9 cellular contexts compared by ENCODE assay signal in the genomic region with DNA sequence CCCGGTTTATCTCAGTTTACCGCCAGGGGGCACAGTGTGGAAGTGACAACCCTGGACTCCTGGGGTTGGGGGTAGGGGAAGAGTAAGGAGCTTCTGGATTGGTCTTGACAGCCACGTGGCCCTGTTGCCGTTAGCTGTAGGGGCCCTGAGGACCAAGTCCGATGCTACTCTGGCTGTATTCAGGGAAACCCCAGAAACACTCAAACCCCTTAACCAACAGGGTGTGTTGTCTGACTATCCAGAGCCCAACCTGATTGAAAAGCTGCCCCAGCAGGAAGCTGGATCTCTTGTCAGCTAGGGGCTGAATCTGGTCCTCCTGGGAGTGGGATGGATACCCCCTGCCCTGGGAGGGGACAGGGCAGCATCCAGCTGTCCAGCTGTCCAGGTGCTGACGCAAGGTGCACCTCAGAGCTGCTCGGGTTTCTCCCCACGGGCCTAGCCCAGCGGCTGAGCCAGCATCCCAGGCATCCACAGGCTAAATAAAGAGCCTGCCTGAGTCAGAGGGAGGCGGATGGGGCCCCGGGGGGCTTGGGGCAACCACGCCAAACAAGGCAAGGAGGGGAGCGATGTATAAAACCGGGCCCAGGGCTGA. TPM values are rescaled to one million over a fixed set of nuclear protein-coding genes. Genes with fewer than 3 reads are reported as not detected.
DNase-seq lines count a peak whose midpoint lies in the region; ATAC-seq and TF ChIP-seq lines count a peak whose summit lies in the region.
"Had no signal": no experiment of that assay in that cellular context is flagged by ENCODE, and none has a peak within 500 bp of the region (broad histone marks: within the 10 kb centered on the region; RNA-seq: fewer than 3 reads in every experiment).

No MANE protein-coding gene starts in this region.

- H3K4me1 Mint-ChIP-seq in CD4-positive, alpha-beta memory T cell: peaks cover 21 to 39% (median 31%) of the 10 kb centered on the region in 4 donors
- peaks cover 26% of the 10 kb centered on the region for H3K4me1 Mint-ChIP-seq in activated CD4-positive, alpha-beta T cell treated with anti-CD3 and anti-CD28 coated beads, Interleukin-2, amount 10 ng/mL, durations not matched to agents 24 days and 14 days
- H3K4me1 Mint-ChIP-seq in endodermal cell (peaks cover 23% of the 10 kb centered on the region), naive B cell (peaks cover 35 to 41% (median 40%) of the 10 kb centered on the region in 3 donors)

- 37 to 49% methylated on average over 7 to 14 of the region's 14 CpGs for WGBS in endodermal cell (ENCODE audit: insufficient coverage in 1 of 2, insufficient read length in 1 of 2), 2 experiments

- no peak overlapping the region for H3K4me3 ChIP-seq in CD4-positive, alpha-beta memory T cell (ENCODE audit: low read length in 2 of 2)
- H3K4me3 ChIP-seq in endodermal cell (ENCODE audit: low read length) (no peak overlapping the region), thoracic aorta (no peak overlapping the region)

- peaks cover 33% of the 10 kb centered on the region for H3K27me3 ChIP-seq in CD4-positive, alpha-beta memory T cell (ENCODE audit: insufficient read depth, low read length)
- H3K27me3 ChIP-seq in endodermal cell (ENCODE audit: control insufficient read depth, insufficient read depth, low read length, poor library complexity, severe bottlenecking) (peaks cover 56% of the 10 kb centered on the region), thoracic aorta (replicated peaks; ENCODE audit: insufficient read depth) (no peaks in the 10 kb centered on the region)

- no peak overlapping the region for H3K27ac ChIP-seq in CD4-positive, alpha-beta memory T cell (ENCODE audit: low read depth, low read length)
- H3K27ac ChIP-seq in endodermal cell (ENCODE audit: low read depth, low read length): no peak overlapping the region
- H3K27ac ChIP-seq in thoracic aorta: peak overlapping the region; percentile 93 to 95

- peaks cover 0 to 7% of the 10 kb centered on the region in 2 donors for H3K36me3 Mint-ChIP-seq in CD4-positive, alpha-beta memory T cell
- H3K36me3 Mint-ChIP-seq in activated CD4-positive, alpha-beta T cell treated with anti-CD3 and anti-CD28 coated beads, Interleukin-2, amount 10 ng/mL, durations not matched to agents 24 days and 14 days (ENCODE audit: low read depth): peaks cover 3% of the 10 kb centered on the region
- H3K36me3 Mint-ChIP-seq in endodermal cell (ENCODE audit: low read depth): no peaks in the 10 kb centered on the region
- peaks cover 0 to 9% of the 10 kb centered on the region in 2 donors for H3K36me3 Mint-ChIP-seq in naive B cell

- no peaks in the 10 kb centered on the region for H3K9me3 ChIP-seq in CD4-positive, alpha-beta memory T cell (ENCODE audit: control insufficient read depth in 1 of 2, low read length in 2 of 2)
- H3K9me3 ChIP-seq in endodermal cell (ENCODE audit: control insufficient read depth, low read length): no peaks in the 10 kb centered on the region
- no peaks in the 10 kb centered on the region for H3K9me3 ChIP-seq in thoracic aorta

- H3K9ac ChIP-seq in endodermal cell (ENCODE audit: extremely low read depth, low read length, poor library complexity, severe bottlenecking): no peak overlapping the region

- peaks cover 39 to 53% of the 10 kb centered on the region in 2 donors for H3K27me3 Mint-ChIP-seq in CD4-positive, alpha-beta memory T cell
- H3K27me3 Mint-ChIP-seq in activated CD4-positive, alpha-beta T cell treated with anti-CD3 and anti-CD28 coated beads, Interleukin-2, amount 10 ng/mL, durations not matched to agents 24 days and 14 days: peaks cover 43% of the 10 kb centered on the region
- H3K27me3 Mint-ChIP-seq in endodermal cell (ENCODE audit: insufficient read depth) (peaks cover 70% of the 10 kb centered on the region), naive B cell (peaks cover 23 to 66% (median 61%) of the 10 kb centered on the region in 3 donors)

- H3K4me1 ChIP-seq in CD4-positive, alpha-beta memory T cell (ENCODE audit: insufficient read depth, low read length): peaks cover 37% of the 10 kb centered on the region
- H3K4me1 ChIP-seq in endodermal cell (ENCODE audit: control insufficient read depth, insufficient read depth, low read length) (peaks cover 9% of the 10 kb centered on the region), thoracic aorta (ENCODE audit: control insufficient read depth in 1 of 2, low read depth in 2 of 2) (peaks cover 21 to 50% of the 10 kb centered on the region in 2 donors)

- ATAC-seq in GM21825 (IDR thresholded peaks at IDR 0.05; ENCODE audit: unreplicated experiment) (peak; percentile 20), naive B cell (ENCODE audit: low read depth in 2 of 2) (no peak), thoracic aorta (ENCODE audit: insufficient number of reproducible peaks, low FRiP score, low read depth) (no peak), GM19455 (IDR thresholded peaks at IDR 0.05; ENCODE audit: unreplicated experiment) (no peak)

- peak; percentile 8 to 48 (median 41) for DNase-seq in CD4-positive, alpha-beta memory T cell
- DNase-seq in NCI-H510A treated with DMSO at 0.1 percent for 48 hours (lab: John Stamatoyannopoulos, UW) (peak; percentile 38), endodermal cell (peak; percentile 93), naive B cell (peak; percentile 39), thoracic aorta (ENCODE audit: low spot score) (no peak)
- DNase-seq in activated CD4-positive, alpha-beta T cell treated with anti-CD3 and anti-CD28 coated beads, Interleukin-2, amount 10 ng/mL, durations not matched to agents 24 days and 14 days: peak; percentile 88

- H3K27ac Mint-ChIP-seq in CD4-positive, alpha-beta memory T cell: no peak overlapping the region
- no peak overlapping the region for H3K27ac Mint-ChIP-seq in activated CD4-positive, alpha-beta T cell treated with anti-CD3 and anti-CD28 coated beads, Interleukin-2, amount 10 ng/mL, durations not matched to agents 24 days and 14 days
- H3K27ac Mint-ChIP-seq in endodermal cell (no peak overlapping the region), naive B cell (no peak overlapping the region)

- H3K36me3 ChIP-seq in CD4-positive, alpha-beta memory T cell (ENCODE audit: insufficient read depth, low read length): no peaks in the 10 kb centered on the region
- no peaks in the 10 kb centered on the region for H3K36me3 ChIP-seq in endodermal cell (ENCODE audit: control insufficient read depth, insufficient read depth, low read length)
- peaks cover 17% of the 10 kb centered on the region for H3K36me3 ChIP-seq in thoracic aorta

- POLR2A ChIA-PET in CD4-positive, alpha-beta memory T cell (lab: Charles Lee; ENCODE audit: partially characterized antibody): interaction anchor here (1.1 to 1.4 kb wide), 2 partner anchors 32 to 34 kb away, joined by 3 read pairs; no protein-coding TSS in a partner anchor

- no peak overlapping the region for H3K4me3 Mint-ChIP-seq in CD4-positive, alpha-beta memory T cell
- no peak overlapping the region for H3K4me3 Mint-ChIP-seq in activated CD4-positive, alpha-beta T cell treated with anti-CD3 and anti-CD28 coated beads, Interleukin-2, amount 10 ng/mL, durations not matched to agents 24 days and 14 days
- H3K4me3 Mint-ChIP-seq in endodermal cell (no peak overlapping the region), naive B cell (peak overlapping the region in 1 of 8 donors; percentile 92)

- CTCF ChIA-PET in CD4-positive, alpha-beta memory T cell (lab: Charles Lee; ENCODE audit: partially characterized antibody): interaction anchor here (0.7 to 8.2 kb wide), 21 partner anchors 9 to 1287 kb away, joined by 3 to 160 read pairs (median 4); a partner anchor contains a TSS

- H3K9me3 Mint-ChIP-seq in CD4-positive, alpha-beta memory T cell: no peaks in the 10 kb centered on the region
- H3K9me3 Mint-ChIP-seq in activated CD4-positive, alpha-beta T cell treated with anti-CD3 and anti-CD28 coated beads, Interleukin-2, amount 10 ng/mL, durations not matched to agents 24 days and 14 days: no peaks in the 10 kb centered on the region
- H3K9me3 Mint-ChIP-seq in endodermal cell: no peaks in the 10 kb centered on the region
- peaks cover 0 to 2% (median 0%) of the 10 kb centered on the region in 7 donors for H3K9me3 Mint-ChIP-seq in naive B cell

- TF ChIP-seq CTCF in endodermal cell (conservative IDR thresholded peaks at IDR 0.05) (peak; percentile 85), thoracic aorta (IDR thresholded peaks at IDR 0.05) (peak; percentile 69)

- intact Hi-C loops in CD4-positive, alpha-beta memory T cell (cut with micrococcal nuclease): loop anchor here (1.0 to 5.0 kb wide), 2 partner anchors 35 to 147 kb away; no protein-coding TSS in a partner anchor
- intact Hi-C loops in activated CD4-positive, alpha-beta T cell treated with anti-CD3 and anti-CD28 coated beads, Interleukin-2, amount 10 ng/mL, durations not matched to agents 24 days and 14 days (cut with micrococcal nuclease): loop anchor here (5.0 to 10.0 kb wide), 2 partner anchors 511 to 598 kb away; a partner anchor contains a TSS

RNA-seq across cellular contexts. Expression of a gene that starts 3.1 kb away (rescaled TPM):
- 10 to 100 TPM; 45.2 to 48.3 TPM for total RNA-seq in CD4-positive, alpha-beta memory T cell
- polyA plus RNA-seq in CD4-positive, alpha-beta memory T cell: 10 to 100 TPM; 30.4 to 31.0 TPM
- total RNA-seq in activated CD4-positive, alpha-beta T cell treated with anti-CD3 and anti-CD28 coated beads, Interleukin-2, amount 10 ng/mL, durations not matched to agents 24 days and 14 days: 45.5 and 46.0 TPM in 2 replicates
- total RNA-seq in endodermal cell (10 to 100 TPM; 36.9 to 38.2 TPM), thoracic aorta (10 to 100 TPM; 30.5 to 56.5 TPM)
- polyA plus RNA-seq in endodermal cell (2013, experiment 1 of 2): 23.4 TPM
- 22.9 TPM for polyA plus RNA-seq in endodermal cell (2013, experiment 2 of 2)
- 10 to 100 TPM; 18.2 to 38.8 (median 22.9) TPM for polyA plus RNA-seq in naive B cell (ENCODE audit: low read depth in 6 of 6)

RNA-seq across cellular contexts. Expression of a gene that starts 18.7 kb away (rescaled TPM):
- under 1 TPM; 0.09 to 0.22 TPM for total RNA-seq in CD4-positive, alpha-beta memory T cell
- not detected for polyA plus RNA-seq in CD4-positive, alpha-beta memory T cell
- not detected in 2 replicates for total RNA-seq in activated CD4-positive, alpha-beta T cell treated with anti-CD3 and anti-CD28 coated beads, Interleukin-2, amount 10 ng/mL, durations not matched to agents 24 days and 14 days
- total RNA-seq in endodermal cell: under 1 TPM; 0.29 to 1.00 TPM
- polyA plus RNA-seq in endodermal cell (2013, experiment 1 of 2): 2.0 TPM
- 1.4 TPM for polyA plus RNA-seq in endodermal cell (2013, experiment 2 of 2)
- polyA plus RNA-seq in naive B cell (ENCODE audit: low read depth in 6 of 6): not detected
- total RNA-seq in thoracic aorta: under 1 TPM in 1 of 2 donors, not detected in 1; 0.41 TPM
- total RNA-seq: T-helper 1 cell treated with Interleukin-12 subunit alpha and Interleukin-12 subunit beta and Interleukin-4 antibody, amounts not matched to agents 30 ng/mL and 1 ng/mL, for 36 hours had no signal

RNA-seq across cellular contexts. Expression of a gene that starts 48.0 kb away (rescaled TPM):
- 1 to 10 TPM; 7.7 to 8.5 TPM for total RNA-seq in CD4-positive, alpha-beta memory T cell
- 1 to 10 TPM; 7.5 to 8.1 TPM for polyA plus RNA-seq in CD4-positive, alpha-beta memory T cell
- total RNA-seq in activated CD4-positive, alpha-beta T cell treated with anti-CD3 and anti-CD28 coated beads, Interleukin-2, amount 10 ng/mL, durations not matched to agents 24 days and 14 days: 37.8 and 38.3 TPM in 2 replicates
- total RNA-seq in endodermal cell: 10 to 100 TPM; 51.2 to 54.0 TPM
- 26.1 TPM for polyA plus RNA-seq in endodermal cell (2013, experiment 1 of 2)
- 31.2 TPM for polyA plus RNA-seq in endodermal cell (2013, experiment 2 of 2)
- 1 to 10 TPM in 1 of 6 donors, under 1 TPM in 5; 0.17 to 5.0 (median 0.41) TPM for polyA plus RNA-seq in naive B cell (ENCODE audit: low read depth in 6 of 6)
- total RNA-seq in thoracic aorta: 100 to 1,000 TPM; 184 to 269 TPM

RNA-seq across cellular contexts. Expression of a gene that starts 48.2 kb away (rescaled TPM):
- under 1 TPM; 0.67 to 0.76 TPM for total RNA-seq in CD4-positive, alpha-beta memory T cell
- not detected for polyA plus RNA-seq in CD4-positive, alpha-beta memory T cell
- total RNA-seq in activated CD4-positive, alpha-beta T cell treated with anti-CD3 and anti-CD28 coated beads, Interleukin-2, amount 10 ng/mL, durations not matched to agents 24 days and 14 days: 3.1 and 3.4 TPM in 2 replicates
- total RNA-seq in endodermal cell (1 to 10 TPM; 2.6 to 3.9 TPM), thoracic aorta (1 to 10 TPM; 1.4 to 3.9 TPM)
- 9.6 TPM for polyA plus RNA-seq in endodermal cell (2013, experiment 1 of 2)
- 5.3 TPM for polyA plus RNA-seq in endodermal cell (2013, experiment 2 of 2)
- polyA plus RNA-seq in naive B cell (ENCODE audit: low read depth in 6 of 6): 1 to 10 TPM in 1 of 6 donors, not detected in 5; 1.2 TPM

Comparison
In these comparisons a context has a peak if more than half of its experiments do, and no peak if none do; other contexts are left out.
1. H3K27ac ChIP-seq: peak in thoracic aorta (2 of 2); none in CD4-positive, alpha-beta memory T cell (single experiment) and endodermal cell (single experiment).